ENCODE assay signal across 23 cellular contexts in the genomic region with DNA sequence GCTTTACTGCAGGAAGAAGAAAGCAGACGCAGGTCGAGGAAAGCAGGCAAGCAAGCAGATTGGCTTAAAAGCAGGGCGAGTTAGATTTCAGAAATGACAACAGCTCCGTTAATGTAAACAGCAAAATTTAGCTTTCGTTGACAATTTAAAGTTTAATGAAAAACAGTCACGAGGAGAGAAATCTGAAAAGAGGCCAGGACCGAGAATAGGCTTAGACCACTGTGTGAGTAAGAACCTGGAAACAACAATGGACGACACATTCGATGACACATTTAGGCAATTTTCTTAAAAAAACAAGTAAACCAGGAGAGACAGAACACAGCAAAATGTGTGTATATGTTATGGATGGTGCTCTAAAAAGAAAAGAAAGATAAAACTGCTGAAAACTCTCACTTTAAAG.
"Had no signal": no experiment of that assay in that cellular context is flagged by ENCODE, and none has a peak within 500 bp of the region (broad histone marks: within the 10 kb centered on the region; RNA-seq: fewer than 3 reads in every experiment).

No MANE protein-coding gene starts in this region.

- DNase-seq: activated CD4-positive, alpha-beta T cell treated with anti-CD3 and anti-CD28 coated beads for 48 hours; activated CD4-positive, alpha-beta T cell treated with anti-CD3 and anti-CD28 coated beads, Interleukin-2, amount 50 U/mL, for 4 hours; activated CD4-positive, CD25-positive, alpha-beta regulatory T cell treated with anti-CD3 and anti-CD28 coated beads, Interleukin-2, amount 50 U/mL, for 72 hours; activated CD8-positive, alpha-beta memory T cell treated with anti-CD3 and anti-CD28 coated beads, Interleukin-2, amount 10 ng/mL, durations not matched to agents 7 days and 5 days; activated effector memory CD4-positive, alpha-beta T cell treated with anti-CD3 and anti-CD28 coated beads, Interleukin-2, amount 50 U/mL, for 16 hours; activated naive CD4-positive, alpha-beta T cell treated with Interleukin-2 at 50 U/mL for 16 hours; activated T-cell treated with anti-CD3 and anti-CD28 coated beads, Interleukin-2, amount 50 U/mL, for 24 hours; anterior cingulate cortex; MV-4-11; NCI-H1092 treated with DMSO at 0.1 percent for 48 hours; NCI-H1436; NCI-H1694 treated with DMSO at 0.1 percent for 48 hours; NCI-H2029 treated with DMSO at 0.1 percent for 48 hours; NCI-H345; NCI-H510A; NCI-H69; PC-9; SHP77 treated with DMSO at 0.1 percent for 48 hours had no signal

- H3K36me3 ChIP-seq: breast epithelium had no signal

- H3K9me3 Mint-ChIP-seq: T-helper 1 cell treated with Interleukin-12 subunit alpha and Interleukin-12 subunit beta and Interleukin-4 antibody, amounts not matched to agents 30 μg/mL and 1 μg/mL, for 36 hours had no signal

- H3K27me3 Mint-ChIP-seq: activated CD8-positive, alpha-beta memory T cell treated with anti-CD3 and anti-CD28 coated beads, Interleukin-2, amount 10 ng/mL, durations not matched to agents 7 days and 5 days; activated naive CD8-positive, alpha-beta T cell; activated T-cell treated with anti-CD3 and anti-CD28 coated beads, Interleukin-2, amount 50 U/mL, for 24 hours had no signal

- H3K4me3 Mint-ChIP-seq: activated CD8-positive, alpha-beta memory T cell treated with anti-CD3 and anti-CD28 coated beads, Interleukin-2, amount 10 ng/mL, durations not matched to agents 7 days and 5 days; activated naive CD8-positive, alpha-beta T cell; activated T-cell treated with anti-CD3 and anti-CD28 coated beads, Interleukin-2, amount 50 U/mL, for 24 hours; T-helper 1 cell treated with Interleukin-12 subunit alpha and Interleukin-12 subunit beta and Interleukin-4 antibody, amounts not matched to agents 30 μg/mL and 1 μg/mL, for 36 hours; WTC11 had no signal

- H2AFZ ChIP-seq: PC-9 had no signal

- H3K27me3 ChIP-seq: breast epithelium had no signal

- H3K4me1 Mint-ChIP-seq: activated CD8-positive, alpha-beta memory T cell treated with anti-CD3 and anti-CD28 coated beads, Interleukin-2, amount 10 ng/mL, durations not matched to agents 7 days and 5 days; WTC11 had no signal

- H3K9ac ChIP-seq: KMS-11 had no signal

- H3K36me3 Mint-ChIP-seq: activated CD8-positive, alpha-beta memory T cell treated with anti-CD3 and anti-CD28 coated beads, Interleukin-2, amount 10 ng/mL, durations not matched to agents 7 days and 5 days; activated naive CD8-positive, alpha-beta T cell; WTC11 had no signal

- H3K27ac ChIP-seq: breast epithelium, KMS-11, PC-9 had no signal

- H3K4me2 ChIP-seq: KMS-11, PC-9 had no signal

- ATAC-seq: activated CD8-positive, alpha-beta memory T cell treated with anti-CD3 and anti-CD28 coated beads, Interleukin-2, amount 10 ng/mL, durations not matched to agents 7 days and 5 days; WTC11 had no signal

- H3K4me3 ChIP-seq: breast epithelium, PC-9 had no signal

- H3K27ac Mint-ChIP-seq: activated CD8-positive, alpha-beta memory T cell treated with anti-CD3 and anti-CD28 coated beads, Interleukin-2, amount 10 ng/mL, durations not matched to agents 7 days and 5 days; activated naive CD8-positive, alpha-beta T cell; activated T-cell treated with anti-CD3 and anti-CD28 coated beads, Interleukin-2, amount 50 U/mL, for 24 hours; T-helper 1 cell treated with Interleukin-12 subunit alpha and Interleukin-12 subunit beta and Interleukin-4 antibody, amounts not matched to agents 30 μg/mL and 1 μg/mL, for 36 hours; WTC11 had no signal

- H3K4me1 ChIP-seq: breast epithelium had no signal
